ENCODE assay signal across 8 cellular contexts in genomic region chr6:43798688-43799444, GRCh38. TPM values are rescaled to one million over a fixed set of nuclear protein-coding genes. Genes with fewer than 3 reads are reported as not detected.
DNase-seq lines count a peak whose midpoint lies in the region; ATAC-seq and TF ChIP-seq lines count a peak whose summit lies in the region.

No MANE protein-coding gene starts in this region.

- no peaks in the 10 kb centered on the region for H3K4me1 Mint-ChIP-seq in stimulated activated naive CD8-positive, alpha-beta T cell treated with anti-CD3 and anti-CD28 coated beads, Interleukin-15, Interleukin-2, amounts not matched to agents 100 ng/mL and 50 ng/mL, for 24 hours (ENCODE audit: low read depth)
- peaks cover 16% of the 10 kb centered on the region for H3K4me1 Mint-ChIP-seq in mesothelial cell of epicardium
- H3K4me1 Mint-ChIP-seq in chondrocyte (ENCODE audit: low read depth): peaks cover 6% of the 10 kb centered on the region

- H3K27ac Mint-ChIP-seq in stimulated activated naive CD8-positive, alpha-beta T cell treated with anti-CD3 and anti-CD28 coated beads, Interleukin-15, Interleukin-2, amounts not matched to agents 100 ng/mL and 50 ng/mL, for 24 hours: peak overlapping the region; percentile 47
- H3K27ac Mint-ChIP-seq in mesothelial cell of epicardium (no peak overlapping the region), chondrocyte (ENCODE audit: unreplicated experiment) (no peak overlapping the region)

- H3K4me3 Mint-ChIP-seq in stimulated activated naive CD8-positive, alpha-beta T cell treated with anti-CD3 and anti-CD28 coated beads, Interleukin-15, Interleukin-2, amounts not matched to agents 100 ng/mL and 50 ng/mL, for 24 hours: no peak overlapping the region
- H3K4me3 Mint-ChIP-seq in mesothelial cell of epicardium (no peak overlapping the region), chondrocyte (ENCODE audit: unreplicated experiment) (no peak overlapping the region)

- intact Hi-C loops in cardiac septum (cut with DNase I): loop anchor here (5.0 kb wide), 1 partner anchor 193 kb away; no protein-coding TSS in a partner anchor

- H3K36me3 Mint-ChIP-seq in stimulated activated naive CD8-positive, alpha-beta T cell treated with anti-CD3 and anti-CD28 coated beads, Interleukin-15, Interleukin-2, amounts not matched to agents 100 ng/mL and 50 ng/mL, for 24 hours (ENCODE audit: low read depth): no peaks in the 10 kb centered on the region
- H3K36me3 Mint-ChIP-seq in mesothelial cell of epicardium: no peaks in the 10 kb centered on the region
- H3K36me3 Mint-ChIP-seq in chondrocyte (ENCODE audit: low read depth): no peaks in the 10 kb centered on the region

- in situ Hi-C loops in G401 (cut with HindIII; ENCODE audit: low sequenced_read_pairs): no loop called here

- DNase-seq in G401 (ENCODE audit: low spot score): peak; percentile 43
- peak; percentile 55 for DNase-seq in T1000 (lab: John Stamatoyannopoulos, UW)
- DNase-seq in cardiac septum (ENCODE audit: low spot score): peak; percentile 92
- DNase-seq in mesothelial cell of epicardium (ENCODE audit: low spot score in 2 of 2, unreplicated experiment in 2 of 2): no peak
- no peak for DNase-seq in chondrocyte (ENCODE audit: low spot score)

- TF ChIP-seq CTCF in mesothelial cell of epicardium (IDR thresholded peaks at IDR 0.05; ENCODE audit: unreplicated experiment) (no peak), chondrocyte (IDR thresholded peaks at IDR 0.05) (no peak)

- ATAC-seq in HG03108 (IDR thresholded peaks at IDR 0.05; ENCODE audit: unreplicated experiment): peak; percentile 62
- no peak for ATAC-seq in GM19395 (IDR thresholded peaks at IDR 0.05; ENCODE audit: unreplicated experiment)

- no peaks in the 10 kb centered on the region for H3K9me3 Mint-ChIP-seq in stimulated activated naive CD8-positive, alpha-beta T cell treated with anti-CD3 and anti-CD28 coated beads, Interleukin-15, Interleukin-2, amounts not matched to agents 100 ng/mL and 50 ng/mL, for 24 hours
- H3K9me3 Mint-ChIP-seq in mesothelial cell of epicardium (no peaks in the 10 kb centered on the region), chondrocyte (ENCODE audit: low read depth) (no peaks in the 10 kb centered on the region)

- no peaks in the 10 kb centered on the region for H3K27me3 Mint-ChIP-seq in stimulated activated naive CD8-positive, alpha-beta T cell treated with anti-CD3 and anti-CD28 coated beads, Interleukin-15, Interleukin-2, amounts not matched to agents 100 ng/mL and 50 ng/mL, for 24 hours
- H3K27me3 Mint-ChIP-seq in mesothelial cell of epicardium (ENCODE audit: low read depth) (no peaks in the 10 kb centered on the region), chondrocyte (ENCODE audit: low read depth) (peaks cover 4% of the 10 kb centered on the region)

RNA-seq across cellular contexts. Expression of gene VEGFA, which starts 28.9 kb away (rescaled TPM):
- 20.4 and 32.7 TPM in 2 replicates for total RNA-seq in G401 (2014; rRNA removed; shearing (Covaris generic))
- total RNA-seq in cardiac septum: 233 TPM
- total RNA-seq in mesothelial cell of epicardium: 181 to 186 TPM (median 185 TPM) in 3 replicates
- 24.8 to 139 TPM (median 137 TPM) in 3 replicates for total RNA-seq in chondrocyte

Comparison
In these comparisons a context has a peak if more than half of its experiments do, and no peak if none do; other contexts are left out.
1. DNase-seq: peak in G401 (single experiment), T1000 (single experiment) and cardiac septum (single experiment); none in mesothelial cell of epicardium (0 of 2) and chondrocyte (single experiment).